ENCODE assay signal across 19 cellular contexts in the genomic region with DNA sequence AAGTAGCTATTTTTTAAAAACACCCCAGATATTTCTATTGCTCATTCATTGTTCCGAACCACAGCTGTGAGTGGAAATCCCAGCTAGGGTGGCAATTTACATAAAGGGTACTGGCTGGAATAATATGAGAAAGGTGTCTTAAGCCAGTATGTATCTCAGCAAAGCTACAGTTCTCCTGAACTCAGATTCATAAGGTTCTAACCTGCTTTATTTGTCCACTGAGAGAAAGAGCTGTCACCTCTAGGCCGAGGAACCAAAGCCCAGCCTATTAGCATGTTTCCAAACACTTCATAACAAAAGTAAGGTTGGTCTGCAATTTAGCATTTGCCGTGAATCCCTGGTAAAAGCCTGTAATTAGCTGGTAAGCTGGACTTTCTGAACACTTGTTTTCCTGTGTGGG. TPM values are rescaled to one million over a fixed set of nuclear protein-coding genes. Genes with fewer than 3 reads are reported as not detected.
"Had no signal": no experiment of that assay in that cellular context is flagged by ENCODE, and none has a peak within 500 bp of the region (broad histone marks: within the 10 kb centered on the region; RNA-seq: fewer than 3 reads in every experiment).

No MANE protein-coding gene starts in this region.

- FAIRE-seq: astrocyte, colon, kidney, pancreas, TTC549 had no signal

- H3K27ac Mint-ChIP-seq: activated naive CD4-positive, alpha-beta T cell treated with anti-CD3 and anti-CD28 coated beads, Interleukin-2, amount 50 U/mL, for 24 hours; activated T-cell treated with anti-CD3 and anti-CD28 coated beads, Interleukin-2, amount 50 U/mL, for 72 hours; stimulated activated effector memory CD8-positive, alpha-beta T cell treated with anti-CD3 and anti-CD28 coated beads, Interleukin-12 subunit alpha, Interleukin-12 subunit beta, amount 100 ng/mL, for 72 hours; T-helper 2 cell treated with Interferon-gamma antibody and Interleukin-4, amounts not matched to agents 5 μg/mL and 100 μg/mL, for 36 hours had no signal

- H3K4me3 Mint-ChIP-seq: activated naive CD4-positive, alpha-beta T cell treated with anti-CD3 and anti-CD28 coated beads, Interleukin-2, amount 50 U/mL, for 24 hours; activated T-cell treated with anti-CD3 and anti-CD28 coated beads, Interleukin-2, amount 50 U/mL, for 72 hours; stimulated activated effector memory CD8-positive, alpha-beta T cell treated with anti-CD3 and anti-CD28 coated beads, Interleukin-12 subunit alpha, Interleukin-12 subunit beta, amount 100 ng/mL, for 72 hours; T-helper 2 cell treated with Interferon-gamma antibody and Interleukin-4, amounts not matched to agents 5 μg/mL and 100 μg/mL, for 36 hours had no signal

- DNase-seq: activated CD4-positive, alpha-beta T cell treated with anti-CD3 and anti-CD28 coated beads, Interleukin-2, amount 50 U/mL, for 4 hours; activated effector memory CD4-positive, alpha-beta T cell treated with anti-CD3 and anti-CD28 coated beads, Interleukin-2, amount 50 U/mL, for 16 hours; activated T-cell treated with anti-CD3 and anti-CD28 coated beads, Interleukin-2, amount 50 U/mL, for 72 hours; dorsolateral prefrontal cortex; foreskin fibroblast; kidney; left lung; pancreas; right lobe of liver; stimulated activated CD4-positive, alpha-beta T cell treated with anti-CD3 and anti-CD28 coated beads, Interleukin-4, amount 100 ng/mL, for 24 hours; thyroid gland had no signal

- H3K4me1 ChIP-seq: left lung, pancreas, right lobe of liver, thyroid gland had no signal

- H3K27ac ChIP-seq: cardiac muscle cell, left lung, pancreas, right lobe of liver, thyroid gland had no signal

- H3K4me3 ChIP-seq: cardiac muscle cell, dorsolateral prefrontal cortex, left lung, pancreas, right lobe of liver, thyroid gland had no signal

- H3K36me3 Mint-ChIP-seq: activated naive CD4-positive, alpha-beta T cell treated with anti-CD3 and anti-CD28 coated beads, Interleukin-2, amount 50 U/mL, for 24 hours; stimulated activated effector memory CD8-positive, alpha-beta T cell treated with anti-CD3 and anti-CD28 coated beads, Interleukin-12 subunit alpha, Interleukin-12 subunit beta, amount 100 ng/mL, for 72 hours had no signal

- H3K27me3 ChIP-seq: cardiac muscle cell, dorsolateral prefrontal cortex, left lung, pancreas, right lobe of liver, thyroid gland had no signal

- H3K36me3 ChIP-seq: cardiac muscle cell, pancreas had no signal

- H3K9me3 Mint-ChIP-seq: activated naive CD4-positive, alpha-beta T cell treated with anti-CD3 and anti-CD28 coated beads, Interleukin-2, amount 50 U/mL, for 24 hours; stimulated activated effector memory CD8-positive, alpha-beta T cell treated with anti-CD3 and anti-CD28 coated beads, Interleukin-12 subunit alpha, Interleukin-12 subunit beta, amount 100 ng/mL, for 72 hours had no signal

- H3K4me1 Mint-ChIP-seq: activated naive CD4-positive, alpha-beta T cell treated with anti-CD3 and anti-CD28 coated beads, Interleukin-2, amount 50 U/mL, for 24 hours; stimulated activated effector memory CD8-positive, alpha-beta T cell treated with anti-CD3 and anti-CD28 coated beads, Interleukin-12 subunit alpha, Interleukin-12 subunit beta, amount 100 ng/mL, for 72 hours had no signal

- ATAC-seq: activated T-cell treated with anti-CD3 and anti-CD28 coated beads, Interleukin-2, amount 50 U/mL, for 72 hours; left lung; right lobe of liver; stimulated activated effector memory CD8-positive, alpha-beta T cell treated with anti-CD3 and anti-CD28 coated beads, Interleukin-12 subunit alpha, Interleukin-12 subunit beta, amount 100 ng/mL, for 72 hours had no signal

- H3K9me3 ChIP-seq: pancreas, right lobe of liver, thyroid gland had no signal

RNA-seq across cellular contexts. Expression of gene CLEC19A, which starts 57.0 kb away (rescaled TPM):
- polyA plus RNA-seq: cardiac muscle cell, pancreas, urinary bladder had no signal
